ENCODE assay signal across 8 cellular contexts in the genomic region with DNA sequence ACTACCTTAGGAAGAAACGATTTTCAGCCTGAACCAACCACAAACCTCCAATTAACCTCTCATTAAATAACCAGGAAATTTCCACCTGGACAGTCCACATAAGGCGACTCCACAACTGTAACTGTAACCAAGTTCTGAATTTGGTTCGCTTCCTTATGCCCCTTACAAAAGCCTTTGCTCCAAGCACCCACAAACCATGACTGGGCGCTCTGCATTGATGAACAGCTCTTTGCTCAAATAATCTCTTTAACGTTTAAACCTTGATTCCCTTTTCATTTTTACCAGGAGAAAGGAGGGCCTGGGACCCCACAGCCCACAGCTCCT. TPM values are rescaled to one million over a fixed set of nuclear protein-coding genes. Genes with fewer than 3 reads are reported as not detected.
A peak's percentile ranks its signal among the peaks of the same experiment; 100 is the strongest.
DNase-seq lines count a peak whose midpoint lies in the region; ATAC-seq and TF ChIP-seq lines count a peak whose summit lies in the region.

No MANE protein-coding gene starts in this region.

- TF ChIP-seq CTCF in fibroblast of mammary gland (conservative IDR thresholded peaks at IDR 0.05; ENCODE audit: control insufficient read depth, insufficient read depth, low read depth, low read length) (no peak), GM13977 (IDR thresholded peaks at IDR 0.05; ENCODE audit: extremely low read depth, insufficient read depth, missing control alignments) (no peak)

- DNase-seq in HCEC 1CT (peak; percentile 8), SJCRH30 (no peak), fibroblast of mammary gland (ENCODE audit: low read depth) (peak; percentile 4), GM13977 (ENCODE audit: low spot score) (no peak)

- no peaks in the 10 kb centered on the region; the same call in 1 of the 2 replicates for H3K9me3 ChIP-seq in SJCRH30 (replicated peaks)

- in situ Hi-C loops in GM13977 (cut with MboI; ENCODE audit: low pct_unique_long_range_greater_than_20kb, low sequenced_read_pairs, unreplicated experiment) = no loop called here

- H3K4me1 ChIP-seq in SJCRH30 = peaks cover 24% of the 10 kb centered on the region
- peaks cover 3% of the 10 kb centered on the region for H3K4me1 ChIP-seq in rectal smooth muscle tissue (ENCODE audit: control insufficient read depth, insufficient read depth, low read length)

- no peak for ATAC-seq in HG02571 (IDR thresholded peaks at IDR 0.05; ENCODE audit: unreplicated experiment)
- no peak for ATAC-seq in HG03045 (IDR thresholded peaks at IDR 0.05; ENCODE audit: unreplicated experiment)

- H3K9ac ChIP-seq in rectal smooth muscle tissue (ENCODE audit: low read length) = peak overlapping the region; percentile 87

- H3K27ac ChIP-seq in SJCRH30 = peak overlapping the region; percentile 83
- H3K27ac ChIP-seq in rectal smooth muscle tissue (ENCODE audit: low read depth, low read length) = peak overlapping the region; percentile 70

- peak overlapping the region; percentile 84 for H3K4me3 ChIP-seq in GM08714 (ENCODE audit: low read length)
- peak overlapping the region; percentile 97 for H3K4me3 ChIP-seq in SJCRH30
- H3K4me3 ChIP-seq in fibroblast of mammary gland (ENCODE audit: control insufficient read depth, low read depth, low read length) = peak overlapping the region; percentile 90
- peak overlapping the region; percentile 87 for H3K4me3 ChIP-seq in rectal smooth muscle tissue (ENCODE audit: low read length)

- H3K27me3 ChIP-seq in SJCRH30 (no peaks in the 10 kb centered on the region), rectal smooth muscle tissue (ENCODE audit: control insufficient read depth, insufficient read depth, low read length) (no peaks in the 10 kb centered on the region)

- H3K36me3 ChIP-seq in SJCRH30 (peaks cover 16% of the 10 kb centered on the region), rectal smooth muscle tissue (ENCODE audit: control insufficient read depth, insufficient read depth, low read length) (no peaks in the 10 kb centered on the region)

RNA-seq across cellular contexts. Expression of gene ZNF124, which starts 38.2 kb away (rescaled TPM):
- total RNA-seq in SJCRH30 (2014; rRNA removed; shearing (Covaris generic)) = 74.6 and 78.6 TPM in 2 replicates

RNA-seq across cellular contexts. Expression of gene VN1R5, which starts 45.8 kb away (rescaled TPM):
- total RNA-seq in SJCRH30 (2014; rRNA removed; shearing (Covaris generic)) = not detected in 2 replicates

Comparison
In these comparisons a context has a peak if more than half of its experiments do, and no peak if none do; other contexts are left out.
1. DNase-seq: peak in HCEC 1CT (single experiment) and fibroblast of mammary gland (single experiment); none in SJCRH30 (0 of 2) and GM13977 (single experiment).
2. Peak in every context shown above with its lines, with median percentiles within 50 percentile points of each other: H3K4me3 ChIP-seq.